16 cellular contexts compared by ENCODE assay signal in the genomic region with DNA sequence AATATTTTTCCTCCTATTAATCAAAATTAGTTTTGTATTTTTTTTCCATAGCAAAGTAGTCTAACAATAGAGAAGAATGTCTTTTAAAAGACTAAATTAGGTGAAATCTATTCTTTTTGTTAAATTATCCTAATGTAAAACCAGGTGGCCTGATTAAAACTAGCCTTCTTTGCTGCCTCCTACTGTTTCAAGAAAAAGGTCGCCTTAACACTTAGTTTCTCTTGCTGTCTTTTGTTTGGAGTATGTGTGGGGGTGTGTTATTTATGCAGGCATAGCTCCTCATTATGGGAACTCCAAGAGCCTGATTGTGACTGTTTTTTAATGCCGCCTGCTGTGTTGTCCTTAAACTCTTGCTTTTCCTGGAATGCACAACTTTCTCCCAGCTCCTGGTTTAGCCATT.
A peak's percentile ranks its signal among the peaks of the same experiment; 100 is the strongest.
DNase-seq lines count a peak whose midpoint lies in the region; TF ChIP-seq lines count a peak whose summit lies in the region.
"Had no signal": no experiment of that assay in that cellular context is flagged by ENCODE, and none has a peak within 500 bp of the region (broad histone marks: within the 10 kb centered on the region; RNA-seq: fewer than 3 reads in every experiment).

No MANE protein-coding gene starts in this region.

- WGBS in HUES64, result 21% methylated on average over 2 of the region's 2 CpGs

- H3K27ac ChIP-seq in AG04450 (ENCODE audit: low read depth, low read length), result no peak overlapping the region
- H3K27ac ChIP-seq in HUES64 (ENCODE audit: low read depth, low read length), result peak overlapping the region; percentile 25; the same call in 1 of the 2 replicates
- no peak overlapping the region for H3K27ac ChIP-seq in Peyer's patch
- H3K27ac ChIP-seq: RWPE1 had no signal

- DNase-seq in AG04450 (ENCODE audit: low read depth, low spot score) (no peak), choroid plexus epithelial cell (ENCODE audit: low read depth) (peak; percentile 65), left kidney (ENCODE audit: low read depth, low spot score) (peak; percentile 71), Peyer's patch (no peak), Kasumi-1 (lab: John Stamatoyannopoulos, UW) (no peak), GM20000 (ENCODE audit: low spot score) (no peak)
- DNase-seq in activated CD8-positive, alpha-beta memory T cell treated with anti-CD3 and anti-CD28 coated beads, Interleukin-2, amount 50 U/mL, for 48 hours, result no peak
- DNase-seq: activated B cell treated with CpG ODN at 0.5 μM for 24 hours; activated effector memory CD4-positive, alpha-beta T cell treated with Interleukin-2 at 50 U/mL for 16 hours; CD8-positive, alpha-beta memory T cell; NCI-H2171 treated with DMSO at 0.1 percent for 48 hours; NCI-H82; T-cell had no signal

- POLR2A ChIA-PET in AG04450 (lab: Yijun Ruan, JAX), result no interaction called here

- peaks cover 25% of the 10 kb centered on the region for H3K4me1 ChIP-seq in HUES64 (ENCODE audit: insufficient read depth, low read length)
- no peaks in the 10 kb centered on the region for H3K4me1 ChIP-seq in Peyer's patch

- H3K9ac ChIP-seq in HUES64 (ENCODE audit: low read depth, low read length), result no peak overlapping the region

- TF ChIP-seq CTCF in AG04450 (IDR thresholded peaks at IDR 0.05; ENCODE audit: low read depth, low read length), result peak; percentile 29
- peak; percentile 61 for TF ChIP-seq CTCF in choroid plexus epithelial cell (conservative IDR thresholded peaks at IDR 0.05; ENCODE audit: low read depth, low read length)
- TF ChIP-seq CTCF in Peyer's patch (IDR thresholded peaks at IDR 0.05), result no peak
- TF ChIP-seq CTCF in GM20000 (IDR thresholded peaks at IDR 0.05; ENCODE audit: extremely low read depth, missing control alignments), result no peak

- CTCF ChIA-PET in AG04450 (lab: Charles Lee), result no interaction called here

- H3K27me3 ChIP-seq in AG04450 (ENCODE audit: control insufficient read depth, insufficient read depth, low read length), result no peaks in the 10 kb centered on the region
- no peaks in the 10 kb centered on the region for H3K27me3 ChIP-seq in HUES64 (ENCODE audit: insufficient read depth, low read length)
- no peaks in the 10 kb centered on the region for H3K27me3 ChIP-seq in Peyer's patch
- H3K27me3 ChIP-seq: tibial nerve had no signal

- TF ChIP-seq POLR2A in Peyer's patch (IDR thresholded peaks at IDR 0.05), result no peak

- H3K9me3 ChIP-seq in AG04450 (ENCODE audit: control insufficient read depth, insufficient read depth, low read length), result no peaks in the 10 kb centered on the region
- H3K9me3 ChIP-seq in HUES64 (ENCODE audit: insufficient read depth, low read depth, low read length), result no peaks in the 10 kb centered on the region
- H3K9me3 ChIP-seq in Peyer's patch, result no peaks in the 10 kb centered on the region
- H3K9me3 ChIP-seq: tibial nerve had no signal

- no peaks in the 10 kb centered on the region for H3K36me3 ChIP-seq in HUES64 (ENCODE audit: insufficient read depth, low read length)
- H3K36me3 ChIP-seq in Peyer's patch, result no peaks in the 10 kb centered on the region
- H3K36me3 ChIP-seq: tibial nerve had no signal

- H3K4me3 ChIP-seq in AG04450 (ENCODE audit: low read depth, low read length) (no peak overlapping the region), HUES64 (ENCODE audit: low read length) (no peak overlapping the region), choroid plexus epithelial cell (ENCODE audit: low read depth, low read length) (no peak overlapping the region), Peyer's patch (no peak overlapping the region)
- H3K4me3 ChIP-seq: tibial nerve had no signal

Comparison
In these comparisons a context has a peak if more than half of its experiments do, and no peak if none do; other contexts are left out.
1. DNase-seq: peak in choroid plexus epithelial cell (single experiment) and left kidney (single experiment); none in AG04450 (single experiment), activated CD8-positive, alpha-beta memory T cell treated with anti-CD3 and anti-CD28 coated beads, Interleukin-2, amount 50 U/mL, for 48 hours (single experiment), Peyer's patch (0 of 3), Kasumi-1 (0 of 2) and GM20000 (single experiment).
2. CTCF ChIP-seq: peak in AG04450 (single experiment) and choroid plexus epithelial cell (single experiment); none in Peyer's patch (0 of 6) and GM20000 (single experiment).